In the genomic region with DNA sequence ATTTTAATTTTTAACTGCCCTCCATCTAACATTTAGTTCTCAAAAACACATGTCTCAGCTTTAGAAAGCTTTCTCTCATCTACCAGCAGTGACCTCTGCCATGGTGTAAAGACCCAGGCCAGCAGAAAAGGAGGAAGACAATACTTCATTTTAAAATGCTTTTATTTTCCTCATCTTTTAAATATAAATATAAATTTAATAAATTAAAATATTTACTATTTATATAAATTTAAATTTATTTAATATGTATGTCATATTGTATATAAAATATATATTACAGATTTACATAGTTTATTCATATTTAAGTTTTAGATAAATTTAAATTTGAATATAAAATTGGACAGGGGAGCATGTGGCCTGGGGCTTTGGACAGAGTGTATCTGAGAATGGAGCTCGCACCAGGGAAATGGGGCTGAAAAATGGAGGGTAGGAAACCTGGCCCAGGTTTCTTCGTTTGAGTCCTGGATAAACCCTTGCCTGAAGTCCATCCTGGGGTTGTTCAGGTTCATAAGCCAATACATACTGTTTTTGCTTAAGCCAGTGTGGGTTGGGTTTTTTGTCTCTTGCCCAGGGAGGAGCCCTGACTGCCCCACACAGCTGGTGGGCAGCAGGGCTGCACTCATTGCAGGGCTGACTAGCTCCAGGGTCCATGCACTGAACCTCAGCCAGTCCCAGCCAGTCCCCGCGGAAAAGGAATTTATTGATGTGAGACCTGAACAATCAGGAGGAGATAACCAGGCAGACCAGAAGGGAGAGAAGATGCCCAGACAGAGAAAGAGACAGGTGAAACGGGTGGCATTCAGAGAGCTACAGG, we compare ENCODE assay signal across 14 cellular contexts.
DNase-seq lines count a peak whose midpoint lies in the region; ATAC-seq, FAIRE-seq and TF ChIP-seq lines count a peak whose summit lies in the region.
"Had no signal": no experiment of that assay in that cellular context is flagged by ENCODE, and none has a peak within 500 bp of the region (broad histone marks: within the 10 kb centered on the region; RNA-seq: fewer than 3 reads in every experiment).

No MANE protein-coding gene starts in this region.

- H3K9me3 ChIP-seq in MM.1S (replicated peaks; ENCODE audit: insufficient read depth, low read length) (no peaks in the 10 kb centered on the region), liver (ENCODE audit: control insufficient read depth in 4 of 4, low read length in 3 of 4) (no peaks in the 10 kb centered on the region), small intestine (ENCODE audit: control insufficient read depth, low read depth) (no peaks in the 10 kb centered on the region)
- H3K9me3 ChIP-seq: HAP-1 had no signal

- H3K27me3 Mint-ChIP-seq in WTC11 (ENCODE audit: low read depth) (no peaks in the 10 kb centered on the region), nephron progenitor cell (ENCODE audit: low read depth, poor library complexity) (peaks cover 26% of the 10 kb centered on the region)

- peak overlapping the region; percentile 67; the same call in 1 of the 2 replicates for H3K4me2 ChIP-seq in MM.1S (ENCODE audit: low read depth, low read length)
- H3K4me2 ChIP-seq: PC-9 had no signal

- no peak for TF ChIP-seq CTCF in MM.1S (IDR thresholded peaks at IDR 0.05; ENCODE audit: low read length)
- TF ChIP-seq CTCF in WTC11 (IDR thresholded peaks at IDR 0.05), result no peak
- TF ChIP-seq CTCF in liver (IDR thresholded peaks at IDR 0.05; ENCODE audit: low read depth, low read length, missing input control), result no peak
- TF ChIP-seq CTCF in nephron progenitor cell (IDR thresholded peaks at IDR 0.05), result no peak

- peak overlapping the region; percentile 37 for H2AFZ ChIP-seq in MM.1S (ENCODE audit: low read length)
- H2AFZ ChIP-seq: PC-9 had no signal

- H3K9me3 Mint-ChIP-seq in WTC11 (no peaks in the 10 kb centered on the region), nephron progenitor cell (no peaks in the 10 kb centered on the region)

- no peak for ATAC-seq in WTC11
- ATAC-seq: K562 had no signal

- H3K4me1 ChIP-seq in MM.1S (ENCODE audit: low read length) (peaks cover 46% of the 10 kb centered on the region), liver (ENCODE audit: control insufficient read depth in 4 of 4, insufficient read depth in 4 of 4, low read length in 3 of 4) (peaks cover 17 to 26% (median 22%) of the 10 kb centered on the region in 4 donors), small intestine (ENCODE audit: control insufficient read depth in 2 of 2, insufficient read depth in 1 of 2, low read depth in 1 of 2, low read length in 1 of 2) (peaks cover 5 to 8% of the 10 kb centered on the region in 2 donors)
- H3K4me1 ChIP-seq: HAP-1 had no signal

- H3K36me3 Mint-ChIP-seq in WTC11 (no peaks in the 10 kb centered on the region), nephron progenitor cell (ENCODE audit: low read depth) (no peaks in the 10 kb centered on the region)
- H3K36me3 Mint-ChIP-seq: CD14-positive monocyte had no signal

- H3K79me2 ChIP-seq in MM.1S (ENCODE audit: low read length), result no peaks in the 10 kb centered on the region

- H4K20me1 ChIP-seq in MM.1S (ENCODE audit: insufficient read depth, low read length), result no peaks in the 10 kb centered on the region

- POLR2A ChIA-PET in WTC11 (lab: Charles Lee), result no interaction called here

- H3K4me3 ChIP-seq in MM.1S (ENCODE audit: low read length) (0 out of 2 replicates have a peak overlapping the region, but pooled peaks have one; percentile 5), liver (ENCODE audit: low read depth in 1 of 3, low read length in 3 of 3) (no peak overlapping the region), small intestine (ENCODE audit: low read depth in 1 of 2, low read length in 2 of 2) (no peak overlapping the region)
- H3K4me3 ChIP-seq: HAP-1, K562, PC-9 had no signal

- H3K36me3 ChIP-seq in MM.1S (replicated peaks; ENCODE audit: insufficient read depth, low read length) (no peaks in the 10 kb centered on the region), liver (ENCODE audit: control insufficient read depth in 4 of 4, insufficient read depth in 3 of 4, low read depth in 1 of 4, low read length in 3 of 4) (no peaks in the 10 kb centered on the region), small intestine (ENCODE audit: control insufficient read depth in 2 of 2, insufficient read depth in 2 of 2, low read length in 2 of 2) (no peaks in the 10 kb centered on the region)
- H3K36me3 ChIP-seq: HAP-1 had no signal

- H3K9me2 ChIP-seq in MM.1S (replicated peaks; ENCODE audit: insufficient read depth, low read length), result no peaks in the 10 kb centered on the region

- TF ChIP-seq RAD21 in liver (IDR thresholded peaks at IDR 0.05), result no peak

- CTCF ChIA-PET in WTC11 (lab: Charles Lee), result interaction anchor here (1.3 kb wide), 1 partner anchor 23 kb away, joined by 5 read pairs; no protein-coding TSS in a partner anchor

- WGBS in liver, result 43% methylated on average over 5 of the region's 5 CpGs
- 24 to 63% (median 39%) methylated on average over 5 of the region's 5 CpGs for WGBS in small intestine, 3 donors

- H3K27ac Mint-ChIP-seq in WTC11 (no peak overlapping the region), nephron progenitor cell (no peak overlapping the region)
- H3K27ac Mint-ChIP-seq: CD14-positive monocyte had no signal

- H3K9ac ChIP-seq in MM.1S (ENCODE audit: low read length), result peak overlapping the region; percentile 50; the same call in 1 of the 2 replicates
- H3K9ac ChIP-seq in liver (ENCODE audit: low read depth in 1 of 2, low read length in 2 of 2), result peak overlapping the region in 1 of 2 donors; percentile 11

- peak overlapping the region; percentile 93 for H3K27ac ChIP-seq in MM.1S (ENCODE audit: low read length)
- peak overlapping the region; percentile 60 to 88 for H3K27ac ChIP-seq in liver (ENCODE audit: low read depth in 1 of 2, low read length in 2 of 2)
- peak overlapping the region; percentile 87 to 92 for H3K27ac ChIP-seq in small intestine (ENCODE audit: low read depth in 1 of 2, low read length in 1 of 2)
- H3K27ac ChIP-seq: PC-9 had no signal

- peak; percentile 90 for FAIRE-seq in small intestine (lab: Jason Lieb, UNC)
- FAIRE-seq: GM12892, K562 had no signal

- H3K4me1 Mint-ChIP-seq in WTC11 (peaks cover 5% of the 10 kb centered on the region), nephron progenitor cell (peaks cover 31% of the 10 kb centered on the region)
- H3K4me1 Mint-ChIP-seq: CD14-positive monocyte had no signal

- H3F3A ChIP-seq in MM.1S (ENCODE audit: insufficient read depth, low read length), result peaks cover 10% of the 10 kb centered on the region

- no peak for DNase-seq in MM.1S
- no peak for DNase-seq in WTC11 (ENCODE audit: low spot score)
- DNase-seq in small intestine, result no peak
- no peak for DNase-seq in putamen (ENCODE audit: low spot score)
- DNase-seq in nephron progenitor cell, result no peak
- DNase-seq in stimulated activated CD4-positive, alpha-beta T cell treated with anti-CD3 and anti-CD28 coated beads, Interleukin-4, amount 100 ng/mL, for 24 hours, result no peak
- DNase-seq: DMS 273 treated with DMSO at 0.1 percent for 48 hours, NCI-H1417 treated with DMSO at 0.1 percent for 48 hours, PC-9 had no signal

- H3K27me3 ChIP-seq in MM.1S (replicated peaks; ENCODE audit: insufficient read depth, low read length) (no peaks in the 10 kb centered on the region), liver (ENCODE audit: control insufficient read depth in 4 of 4, insufficient read depth in 4 of 4, low read length in 3 of 4) (no peaks in the 10 kb centered on the region), small intestine (ENCODE audit: control insufficient read depth in 2 of 2, insufficient read depth in 2 of 2, low read length in 2 of 2) (no peaks in the 10 kb centered on the region)

- H3K4me3 Mint-ChIP-seq in WTC11, result no peak overlapping the region
- no peak overlapping the region for H3K4me3 Mint-ChIP-seq in nephron progenitor cell
- H3K4me3 Mint-ChIP-seq: CD14-positive monocyte had no signal

TF ChIP-seq in WTC11, 78 proteins besides CTCF, POLR2A, EP300 and RAD21:
- TF ChIP-seq HMGA2 (CRISPR knock-in tag; IDR thresholded peaks at IDR 0.05), result peak; percentile 95
- no peak for TF ChIP-seq ZNF263 (CRISPR knock-in tag; IDR thresholded peaks at IDR 0.05; ENCODE audit: low read depth)
- TF ChIP-seq, protein P1, sequence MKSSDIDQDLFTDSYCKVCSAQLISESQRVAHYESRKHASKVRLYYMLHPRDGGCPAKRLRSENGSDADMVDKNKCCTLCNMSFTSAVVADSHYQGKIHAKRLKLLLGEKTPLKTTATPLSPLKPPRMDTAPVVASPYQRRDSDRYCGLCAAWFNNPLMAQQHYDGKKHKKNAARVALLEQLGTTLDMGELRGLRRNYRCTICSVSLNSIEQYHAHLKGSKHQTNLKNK (CRISPR knock-in tag; IDR thresholded peaks at IDR 0.05), result no peak

TF ChIP-seq in liver, 16 proteins besides CTCF, POLR2A, EP300 and RAD21:
- TF ChIP-seq, protein P2, sequence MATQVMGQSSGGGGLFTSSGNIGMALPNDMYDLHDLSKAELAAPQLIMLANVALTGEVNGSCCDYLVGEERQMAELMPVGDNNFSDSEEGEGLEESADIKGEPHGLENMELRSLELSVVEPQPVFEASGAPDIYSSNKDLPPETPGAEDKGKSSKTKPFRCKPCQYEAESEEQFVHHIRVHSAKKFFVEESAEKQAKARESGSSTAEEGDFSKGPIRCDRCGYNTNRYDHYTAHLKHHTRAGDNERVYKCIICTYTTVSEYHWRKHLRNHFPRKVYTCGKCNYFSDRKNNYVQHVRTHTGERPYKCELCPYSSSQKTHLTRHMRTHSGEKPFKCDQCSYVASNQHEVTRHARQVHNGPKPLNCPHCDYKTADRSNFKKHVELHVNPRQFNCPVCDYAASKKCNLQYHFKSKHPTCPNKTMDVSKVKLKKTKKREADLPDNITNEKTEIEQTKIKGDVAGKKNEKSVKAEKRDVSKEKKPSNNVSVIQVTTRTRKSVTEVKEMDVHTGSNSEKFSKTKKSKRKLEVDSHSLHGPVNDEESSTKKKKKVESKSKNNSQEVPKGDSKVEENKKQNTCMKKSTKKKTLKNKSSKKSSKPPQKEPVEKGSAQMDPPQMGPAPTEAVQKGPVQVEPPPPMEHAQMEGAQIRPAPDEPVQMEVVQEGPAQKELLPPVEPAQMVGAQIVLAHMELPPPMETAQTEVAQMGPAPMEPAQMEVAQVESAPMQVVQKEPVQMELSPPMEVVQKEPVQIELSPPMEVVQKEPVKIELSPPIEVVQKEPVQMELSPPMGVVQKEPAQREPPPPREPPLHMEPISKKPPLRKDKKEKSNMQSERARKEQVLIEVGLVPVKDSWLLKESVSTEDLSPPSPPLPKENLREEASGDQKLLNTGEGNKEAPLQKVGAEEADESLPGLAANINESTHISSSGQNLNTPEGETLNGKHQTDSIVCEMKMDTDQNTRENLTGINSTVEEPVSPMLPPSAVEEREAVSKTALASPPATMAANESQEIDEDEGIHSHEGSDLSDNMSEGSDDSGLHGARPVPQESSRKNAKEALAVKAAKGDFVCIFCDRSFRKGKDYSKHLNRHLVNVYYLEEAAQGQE (IDR thresholded peaks at IDR 0.05), result no peak
- TF ChIP-seq HNF4G (IDR thresholded peaks at IDR 0.05), result no peak
- TF ChIP-seq GABPA (IDR thresholded peaks at IDR 0.05 in 1 of 2, conservative IDR thresholded peaks at IDR 0.05 in 1 of 2), result no peak
